ENCODE assay signal across 8 cellular contexts in the genomic region with DNA sequence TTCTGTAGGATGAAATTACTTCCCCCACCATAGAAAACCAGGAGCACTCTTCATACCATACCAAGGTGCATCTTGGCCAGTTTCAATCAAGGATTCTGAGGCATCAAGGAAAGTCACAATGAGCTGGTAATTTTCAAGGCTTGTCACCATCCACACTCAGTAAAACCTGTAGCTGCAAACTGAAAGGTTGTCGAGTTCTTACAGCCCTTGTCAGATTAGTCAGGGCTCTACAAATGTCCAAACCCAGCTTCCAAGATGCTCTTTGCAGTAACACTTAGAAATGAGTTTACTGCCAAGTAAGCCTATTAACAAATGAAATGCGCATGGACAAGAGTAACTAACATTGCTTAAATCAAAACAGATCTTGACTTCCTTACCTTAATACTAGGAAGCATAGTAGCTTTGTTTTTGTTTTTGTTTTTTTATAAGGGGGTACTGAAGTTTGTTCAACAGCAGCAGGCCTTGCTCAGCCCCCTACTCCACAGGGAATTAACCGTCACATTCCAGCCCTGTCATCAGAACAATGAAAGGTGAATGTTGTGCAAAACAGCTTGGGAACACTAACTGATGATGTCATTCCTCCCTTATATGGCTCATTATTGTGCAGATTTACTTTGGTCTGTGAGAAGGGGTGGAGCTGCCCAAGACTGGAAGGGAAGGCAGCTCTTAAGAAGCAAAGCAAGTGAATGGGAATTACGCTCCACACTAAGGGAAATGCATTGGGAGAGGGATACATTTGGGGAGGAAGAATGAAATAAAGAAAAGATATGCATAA. TPM values are rescaled to one million over a fixed set of nuclear protein-coding genes. Genes with fewer than 3 reads are reported as not detected.
DNase-seq lines count a peak whose midpoint lies in the region; ATAC-seq and TF ChIP-seq lines count a peak whose summit lies in the region.
"Had no signal": no experiment of that assay in that cellular context is flagged by ENCODE, and none has a peak within 500 bp of the region (broad histone marks: within the 10 kb centered on the region; RNA-seq: fewer than 3 reads in every experiment).

No MANE protein-coding gene starts in this region.

- TF ChIP-seq CTCF in HFFc6 (IDR thresholded peaks at IDR 0.05): no peak
- no peak for TF ChIP-seq CTCF in thyroid gland (IDR thresholded peaks at IDR 0.05)

- H3K27ac ChIP-seq in caudate nucleus (ENCODE audit: low read depth, low read length): peak overlapping the region; percentile 24
- peak overlapping the region; percentile 46 to 75 (median 65) for H3K27ac ChIP-seq in thyroid gland

- no peak for ATAC-seq in HG02981 (IDR thresholded peaks at IDR 0.05; ENCODE audit: unreplicated experiment)

- peaks cover 73% of the 10 kb centered on the region for H3K4me1 Mint-ChIP-seq in HFFc6 (ENCODE audit: low read depth)

- no peaks in the 10 kb centered on the region for H3K9me3 Mint-ChIP-seq in HFFc6

- intact Hi-C loops in thyroid gland (cut with DNase I): no loop called here

- no peaks in the 10 kb centered on the region for H3K36me3 Mint-ChIP-seq in HFFc6 (ENCODE audit: low read depth)

- DNase-seq in HFFc6 (peak; percentile 28), caudate nucleus (lab: John Stamatoyannopoulos, UW) (no peak), thyroid gland (peak; percentile 42 to 46), DMS114 treated with DMSO at 0.1 percent for 48 hours (lab: John Stamatoyannopoulos, UW; ENCODE audit: unreplicated experiment) (no peak), GF-D8 (lab: John Stamatoyannopoulos, UW) (no peak)
- DNase-seq: stimulated activated CD4-positive, alpha-beta T cell treated with anti-CD3 and anti-CD28 coated beads, Interleukin-2, amount 100 ng/mL, for 24 hours had no signal

- 21 to 28% methylated on average over 4 of the region's 4 CpGs for WGBS in thyroid gland, 2 donors

- H3K4me3 Mint-ChIP-seq in HFFc6: peak overlapping the region; percentile 37

- H3K36me3 ChIP-seq in thyroid gland: no peaks in the 10 kb centered on the region

- TF ChIP-seq POLR2A in thyroid gland (IDR thresholded peaks at IDR 0.05): no peak

- no peaks in the 10 kb centered on the region for H3K27me3 ChIP-seq in thyroid gland

- H3K9me3 ChIP-seq in iPS-18c (ENCODE audit: control insufficient read depth, insufficient read depth, low read length) (no peaks in the 10 kb centered on the region), thyroid gland (no peaks in the 10 kb centered on the region)

- H3K27ac Mint-ChIP-seq in HFFc6: peak overlapping the region; percentile 11

- H3K4me3 ChIP-seq in iPS-18c (ENCODE audit: insufficient read depth, low read depth, low read length) (peak overlapping the region; percentile 32; the same call in 1 of the 2 replicates), thyroid gland (replicated peaks in 1 of 3) (no peak overlapping the region)

- no peaks in the 10 kb centered on the region for H3K27me3 Mint-ChIP-seq in HFFc6 (ENCODE audit: insufficient read depth)

- H3K4me1 ChIP-seq in thyroid gland: peaks cover 16 to 19% of the 10 kb centered on the region in 2 donors

RNA-seq across cellular contexts. Expression of a gene that starts 49.9 kb away (rescaled TPM):
- 100 to 1,000 TPM; 154 to 232 (median 192) TPM for total RNA-seq in HFFc6 (2021; fragmentation: NEBNext Ultra II Directional; extraction: Animal tissue kit (Norgen Biotek cat#: 25700))
- 100 to 1,000 TPM in 2 of 4 donors, 10 to 100 TPM in 2; 82.0 to 142 (median 103) TPM for total RNA-seq in thyroid gland

Comparison
In these comparisons a context has a peak if more than half of its experiments do, and no peak if none do; other contexts are left out.
1. DNase-seq: peak in HFFc6 (single experiment) and thyroid gland (2 of 2); none in caudate nucleus (0 of 61), DMS114 treated with DMSO at 0.1 percent for 48 hours (single experiment) and GF-D8 (single experiment).